In genomic region chr10:63266337-63267327, GRCh38 we compare ENCODE assay signal across 8 cellular contexts.
A peak's percentile ranks its signal among the peaks of the same experiment; 100 is the strongest.
DNase-seq lines count a peak whose midpoint lies in the region; ATAC-seq and TF ChIP-seq lines count a peak whose summit lies in the region.

No MANE protein-coding gene starts in this region.

- H3K36me3 ChIP-seq in Loucy (ENCODE audit: insufficient read depth, low read length): no peaks in the 10 kb centered on the region

- no peaks in the 10 kb centered on the region for H3K9me3 ChIP-seq in Loucy (ENCODE audit: insufficient read depth, low read depth, low read length)

- H3K4me3 ChIP-seq in Loucy (ENCODE audit: low read length, poor library complexity, severe bottlenecking): peak overlapping the region; percentile 84
- peak overlapping the region; percentile 80 for H3K4me3 ChIP-seq in choroid plexus epithelial cell (ENCODE audit: low read depth, low read length)

- peaks cover 32% of the 10 kb centered on the region for H3K4me1 ChIP-seq in Loucy (ENCODE audit: insufficient read depth, low read length, poor library complexity, severe bottlenecking)

- H3K9me2 ChIP-seq in Loucy (replicated peaks; ENCODE audit: low read depth, low read length): no peaks in the 10 kb centered on the region

- H3K4me3 Mint-ChIP-seq in naive B cell: peak overlapping the region; percentile 92 to 100 (median 98)

- no peak overlapping the region for H2AFZ ChIP-seq in Loucy (ENCODE audit: low read length)

- peak overlapping the region; percentile 92 for H3K4me2 ChIP-seq in Loucy (ENCODE audit: low read depth, low read length, poor library complexity, severe bottlenecking)

- H3K27me3 ChIP-seq in Loucy (ENCODE audit: insufficient read depth, low read length, poor library complexity, severe bottlenecking): no peaks in the 10 kb centered on the region

- H3K27ac Mint-ChIP-seq in naive B cell: peak overlapping the region; percentile 30 to 99 (median 93)

- ATAC-seq in naive B cell (ENCODE audit: low read depth in 2 of 2) (no peak), GM18873 (IDR thresholded peaks at IDR 0.05; ENCODE audit: low FRiP score, unreplicated experiment) (no peak), GM19324 (IDR thresholded peaks at IDR 0.05; ENCODE audit: low FRiP score, unreplicated experiment) (no peak), GM21723 (IDR thresholded peaks at IDR 0.05; ENCODE audit: unreplicated experiment) (no peak)

- H3K9ac ChIP-seq in Loucy (ENCODE audit: low read depth, low read length, poor library complexity, severe bottlenecking): peak overlapping the region; percentile 79

- no peaks in the 10 kb centered on the region for H3K9me3 Mint-ChIP-seq in naive B cell

- in situ Hi-C loops in Caki2 (cut with HindIII; ENCODE audit: low pct_unique_long_range_greater_than_20kb, low sequenced_read_pairs): no loop called here

- peaks cover 57% of the 10 kb centered on the region for H4K20me1 ChIP-seq in Loucy (ENCODE audit: insufficient read depth, low read length, poor library complexity, severe bottlenecking)

- DNase-seq in Caki2 (ENCODE audit: low read depth) (peak; percentile 49), choroid plexus epithelial cell (ENCODE audit: low read depth) (peak; percentile 27), naive B cell (no peak), GF-D8 (lab: John Stamatoyannopoulos, UW) (no peak)

- H3K27me3 Mint-ChIP-seq in naive B cell: no peaks in the 10 kb centered on the region

- TF ChIP-seq CTCF in Loucy (conservative IDR thresholded peaks at IDR 0.05; ENCODE audit: low read length): no peak
- no peak for TF ChIP-seq CTCF in choroid plexus epithelial cell (conservative IDR thresholded peaks at IDR 0.05; ENCODE audit: low read depth, low read length)

- peaks cover 86% of the 10 kb centered on the region for H3K79me2 ChIP-seq in Loucy (ENCODE audit: insufficient read depth, low read length)

- H3K4me1 Mint-ChIP-seq in naive B cell: peaks cover 5 to 35% (median 11%) of the 10 kb centered on the region in 3 donors

- peaks cover 0 to 5% of the 10 kb centered on the region in 2 donors for H3K36me3 Mint-ChIP-seq in naive B cell

- H3F3A ChIP-seq in Loucy (ENCODE audit: low read depth): no peaks in the 10 kb centered on the region

Comparison
In these comparisons a context has a peak if more than half of its experiments do, and no peak if none do; other contexts are left out.
1. DNase-seq: peak in Caki2 (single experiment) and choroid plexus epithelial cell (single experiment); none in naive B cell (single experiment) and GF-D8 (single experiment).